ENCODE assay signal across 21 cellular contexts in genomic region chr10:89062861-89063260, GRCh38.
DNase-seq lines count a peak whose midpoint lies in the region; ATAC-seq and TF ChIP-seq lines count a peak whose summit lies in the region.
"Had no signal": no experiment of that assay in that cellular context is flagged by ENCODE, and none has a peak within 500 bp of the region (broad histone marks: within the 10 kb centered on the region; RNA-seq: fewer than 3 reads in every experiment).

No MANE protein-coding gene starts in this region.

- peaks cover 11% of the 10 kb centered on the region for H3K36me3 Mint-ChIP-seq in MCF 10A (ENCODE audit: insufficient read depth, unreplicated experiment)

- H3K27ac ChIP-seq in mammary epithelial cell (ENCODE audit: insufficient read depth, low read depth, low read length): no peak overlapping the region
- no peak overlapping the region for H3K27ac ChIP-seq in brain microvascular endothelial cell
- peak overlapping the region in 2 of 10 donors; percentile 3 to 32 for H3K27ac ChIP-seq in heart right ventricle
- H3K27ac ChIP-seq in stomach: no peak overlapping the region
- no peak overlapping the region for H3K27ac ChIP-seq in dorsolateral prefrontal cortex

- H3K4me3 Mint-ChIP-seq in MCF 10A (ENCODE audit: unreplicated experiment): no peak overlapping the region
- H3K4me3 Mint-ChIP-seq: effector memory CD8-positive, alpha-beta T cell; neural crest cell had no signal

- intact Hi-C loops in MCF 10A (cut with micrococcal nuclease) (no loop called here), mammary epithelial cell (cut with micrococcal nuclease) (no loop called here), heart right ventricle (cut with DNase I) (no loop called here), stomach (cut with DNase I; ENCODE audit: low total_unique reads) (no loop called here), dorsolateral prefrontal cortex (cut with DNase I) (no loop called here)

- no peaks in the 10 kb centered on the region for H3K4me1 Mint-ChIP-seq in MCF 10A (ENCODE audit: insufficient read depth, unreplicated experiment)

- H3K9me3 ChIP-seq in mammary epithelial cell (replicated peaks; ENCODE audit: insufficient read depth, low read length): no peaks in the 10 kb centered on the region
- H3K9me3 ChIP-seq in heart right ventricle: no peaks in the 10 kb centered on the region
- H3K9me3 ChIP-seq in stomach: no peaks in the 10 kb centered on the region

- dilution Hi-C loops in mammary epithelial cell (cut with HindIII; ENCODE audit: low sequenced_read_pairs): no loop called here

- H3K27me3 Mint-ChIP-seq in MCF 10A (ENCODE audit: insufficient read depth, unreplicated experiment): no peaks in the 10 kb centered on the region

- no peaks in the 10 kb centered on the region for H3K4me1 ChIP-seq in mammary epithelial cell (ENCODE audit: insufficient read depth, low read length)
- peaks cover 0 to 22% (median 18%) of the 10 kb centered on the region in 9 donors for H3K4me1 ChIP-seq in heart right ventricle
- peaks cover 0 to 16% (median 2%) of the 10 kb centered on the region in 4 donors for H3K4me1 ChIP-seq in stomach

- H3K27me3 ChIP-seq in mammary epithelial cell (ENCODE audit: insufficient read depth, low read length) (no peaks in the 10 kb centered on the region), brain microvascular endothelial cell (replicated peaks) (no peaks in the 10 kb centered on the region), heart right ventricle (no peaks in the 10 kb centered on the region), stomach (no peaks in the 10 kb centered on the region), dorsolateral prefrontal cortex (peaks cover 0 to 4% (median 0%) of the 10 kb centered on the region in 45 donors)

- POLR2A ChIA-PET in MCF 10A (lab: Yijun Ruan, JAX): interaction anchor here (0.6 to 1.1 kb wide), 3 partner anchors 25 to 93 kb away, joined by 3 read pairs; no protein-coding TSS in a partner anchor

- CTCF ChIA-PET in MCF 10A (lab: Yijun Ruan, JAX): interaction anchor here (1.0 to 1.5 kb wide), 2 partner anchors 33 to 504 kb away, joined by 4 to 5 read pairs; no protein-coding TSS in a partner anchor
- CTCF ChIA-PET in mammary epithelial cell (lab: Charles Lee; ENCODE audit: low non-redundant PET): no interaction called here

- ATAC-seq in heart right ventricle: peak in 7 of 8 donors; percentile 23 to 78 (median 70)
- ATAC-seq: effector memory CD8-positive, alpha-beta T cell; SK-N-SH treated with all-trans-retinoic acid at 6 μM for 48 hours had no signal

- no peak overlapping the region for H3K4me3 ChIP-seq in mammary epithelial cell (replicated peaks in 1 of 3; ENCODE audit: insufficient read depth in 1 of 3, low read depth in 2 of 3, low read length in 3 of 3)
- H3K4me3 ChIP-seq in brain microvascular endothelial cell (ENCODE audit: low read depth, low read length): no peak overlapping the region
- H3K4me3 ChIP-seq in heart right ventricle: no peak overlapping the region
- no peak overlapping the region for H3K4me3 ChIP-seq in stomach
- H3K4me3 ChIP-seq in dorsolateral prefrontal cortex: no peak overlapping the region

- H2AFZ ChIP-seq in mammary epithelial cell (ENCODE audit: low read depth, low read length): no peak overlapping the region

- H3K79me2 ChIP-seq in mammary epithelial cell (ENCODE audit: insufficient read depth, low read length): no peaks in the 10 kb centered on the region

- H3K27ac Mint-ChIP-seq in MCF 10A (ENCODE audit: low read depth, unreplicated experiment): no peak overlapping the region
- H3K27ac Mint-ChIP-seq: activated T-helper 2 cell treated with anti-CD3 and anti-CD28 coated beads, Interferon-gamma antibody, Interleukin-2, Interleukin-4, amounts not matched to agents 10 μg/mL and 5 μg/mL and 100 μg/mL, durations not matched to agents 14 hours and 24 hours and 36 hours; effector memory CD8-positive, alpha-beta T cell had no signal

- TF ChIP-seq POLR2A in stomach (IDR thresholded peaks at IDR 0.05): no peak

- DNase-seq in MCF 10A (ENCODE audit: unreplicated experiment) (peak; percentile 1), mammary epithelial cell (no peak), brain microvascular endothelial cell (peak; percentile 29), heart right ventricle (peak; percentile 70 to 71), stomach (peak; percentile 26), dorsolateral prefrontal cortex (no peak), NOMO-1 (lab: John Stamatoyannopoulos, UW; ENCODE audit: unreplicated experiment in 2 of 2) (no peak)
- no peak for DNase-seq in activated CD4-positive, alpha-beta T cell treated with anti-CD3 and anti-CD28 coated beads, Interleukin-2, amount 50 U/mL, for 1 hour
- DNase-seq: ACHN; central memory CD4-positive, alpha-beta T cell; effector memory CD8-positive, alpha-beta T cell; kidney glomerular epithelial cell; midbrain; MM.1S; NCI-H1694 treated with DMSO at 0.1 percent for 48 hours; NCI-H345; NK-92 treated with Interleukin-12 subunit alpha and Interleukin-12 subunit beta, amount 100 ng/mL, for 24 hours; T1000 had no signal

- TF ChIP-seq CTCF in MCF 10A (IDR thresholded peaks at IDR 0.05; ENCODE audit: unreplicated experiment) (no peak), mammary epithelial cell (conservative IDR thresholded peaks at IDR 0.05 in 1 of 2, IDR thresholded peaks at IDR 0.05 in 1 of 2; ENCODE audit: extremely low read depth in 1 of 2, insufficient read depth in 1 of 2, low read depth in 1 of 2, low read length in 2 of 2) (no peak), brain microvascular endothelial cell (IDR thresholded peaks at IDR 0.05; ENCODE audit: low read depth, low read length, missing control alignments) (no peak), heart right ventricle (IDR thresholded peaks at IDR 0.05) (no peak), stomach (IDR thresholded peaks at IDR 0.05) (no peak), dorsolateral prefrontal cortex (IDR thresholded peaks at IDR 0.05 in 54 of 56, conservative IDR thresholded peaks at IDR 0.05 in 2 of 56; ENCODE audit: low read depth in 1 of 56, partially characterized antibody in 56 of 56) (no peak)

- 83% methylated on average over 1 of the region's 1 CpG for WGBS in mammary epithelial cell (ENCODE audit: low coverage, missing lambda C conversion rate)
- 0 to 15% methylated on average over 1 of the region's 1 CpG for WGBS in heart right ventricle, 2 donors
- WGBS in stomach, 5 donors: 11 to 41% (median 20%) methylated on average over 1 of the region's 1 CpG

- no peaks in the 10 kb centered on the region for H4K20me1 ChIP-seq in mammary epithelial cell (ENCODE audit: insufficient read depth, low read length)

- no TSS peak for BruUV-seq in MCF 10A (replicated peaks; lab: Mats Ljungman, UMichigan)
- no TSS peak for BruUV-seq in mammary epithelial cell (replicated peaks; lab: Mats Ljungman, UMichigan)

- H3K9me3 Mint-ChIP-seq in MCF 10A (ENCODE audit: unreplicated experiment): no peaks in the 10 kb centered on the region
- H3K9me3 Mint-ChIP-seq: activated T-helper 2 cell treated with anti-CD3 and anti-CD28 coated beads, Interferon-gamma antibody, Interleukin-2, Interleukin-4, amounts not matched to agents 10 μg/mL and 5 μg/mL and 100 μg/mL, durations not matched to agents 14 hours and 24 hours and 36 hours; effector memory CD8-positive, alpha-beta T cell; neural crest cell had no signal

- no peak overlapping the region for H3K4me2 ChIP-seq in mammary epithelial cell (ENCODE audit: insufficient read depth, low read depth, low read length)

- in situ Hi-C loops in mammary epithelial cell (cut with MboI; ENCODE audit: low sequenced_read_pairs in 2 of 2): no loop called here
- in situ Hi-C loops in brain microvascular endothelial cell (cut with HindIII; ENCODE audit: low pct_ligation_motif_present, low sequenced_read_pairs): no loop called here

- no peak for TF ChIP-seq EP300 in stomach (IDR thresholded peaks at IDR 0.05)

- H3K9ac ChIP-seq in mammary epithelial cell (ENCODE audit: insufficient read depth, low read length): no peak overlapping the region

- H3K36me3 ChIP-seq in mammary epithelial cell (ENCODE audit: insufficient read depth, low read length) (no peaks in the 10 kb centered on the region), brain microvascular endothelial cell (replicated peaks) (no peaks in the 10 kb centered on the region), heart right ventricle (no peaks in the 10 kb centered on the region), stomach (no peaks in the 10 kb centered on the region)

Comparison
In these comparisons a context has a peak if more than half of its experiments do, and no peak if none do; other contexts are left out.
1. DNase-seq: peak in MCF 10A (single experiment), brain microvascular endothelial cell (single experiment), heart right ventricle (2 of 2) and stomach (single experiment); none in mammary epithelial cell (single experiment), dorsolateral prefrontal cortex (0 of 10), NOMO-1 (0 of 2) and activated CD4-positive, alpha-beta T cell treated with anti-CD3 and anti-CD28 coated beads, Interleukin-2, amount 50 U/mL, for 1 hour (single experiment).